19 cellular contexts compared by ENCODE assay signal in the genomic region with DNA sequence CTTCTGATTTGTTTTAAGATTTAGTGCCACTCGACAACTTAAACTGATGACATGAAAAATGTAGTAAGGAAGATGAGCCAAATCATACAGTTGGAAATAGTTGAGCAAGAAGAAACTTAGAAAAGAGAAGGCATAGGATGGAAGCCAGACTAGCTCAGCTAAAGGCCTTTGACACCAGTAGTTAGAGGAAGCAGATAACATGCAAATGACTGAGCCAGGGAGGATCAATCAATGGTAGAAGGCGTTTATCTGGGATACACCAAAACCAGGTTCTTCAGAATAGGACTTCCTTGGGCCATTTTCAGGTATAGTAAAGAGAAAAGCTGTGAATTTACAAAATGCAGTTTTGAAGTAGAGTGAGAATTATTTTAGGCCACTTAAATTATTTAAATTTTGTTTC.
"Had no signal": no experiment of that assay in that cellular context is flagged by ENCODE, and none has a peak within 500 bp of the region (broad histone marks: within the 10 kb centered on the region; RNA-seq: fewer than 3 reads in every experiment).

No MANE protein-coding gene starts in this region.

- H3K9me3 Mint-ChIP-seq: activated B cell treated with CpG ODN at 0.5 μM for 24 hours; activated CD4-positive, alpha-beta T cell treated with anti-CD3 and anti-CD28 coated beads, Interleukin-2, amount 10 ng/mL, durations not matched to agents 24 days and 14 days; activated naive CD4-positive, alpha-beta T cell treated with anti-CD3 and anti-CD28 coated beads, Interleukin-2, amount 50 U/mL, for 72 hours; activated T-cell treated with anti-CD3 and anti-CD28 coated beads, Interleukin-2, amount 50 U/mL, for 72 hours had no signal

- H3K36me3 Mint-ChIP-seq: activated naive CD4-positive, alpha-beta T cell treated with anti-CD3 and anti-CD28 coated beads, Interleukin-2, amount 50 U/mL, for 72 hours had no signal

- DNase-seq: activated B cell treated with CpG ODN at 0.5 μM for 24 hours; activated CD4-positive, alpha-beta T cell treated with anti-CD3 and anti-CD28 coated beads, Interleukin-2, amount 10 ng/mL, durations not matched to agents 24 days and 14 days; activated CD8-positive, alpha-beta memory T cell treated with anti-CD3 and anti-CD28 coated beads, Interleukin-2, amount 50 U/mL, for 48 hours; activated CD8-positive, alpha-beta T cell treated with anti-CD3 and anti-CD28 coated beads, Interleukin-2, amount 10 ng/mL, durations not matched to agents 7 days and 5 days; activated gamma-delta T cell; activated T-cell treated with anti-CD3 and anti-CD28 coated beads, Interleukin-2, amount 50 U/mL, for 72 hours; dorsolateral prefrontal cortex; left lung; mesenchymal stem cell; nucleus accumbens; right cardiac atrium; stimulated activated CD4-positive, alpha-beta T cell treated with anti-CD3 and anti-CD28 coated beads, Interleukin-4, amount 100 ng/mL, for 4 hours; stimulated activated CD8-positive, alpha-beta memory T cell treated with anti-CD3 and anti-CD28 coated beads, Interleukin-4, amount 100 ng/mL, for 48 hours; stimulated activated naive CD8-positive, alpha-beta T cell treated with anti-CD3 and anti-CD28 coated beads, Interleukin-15, Interleukin-2, amounts not matched to agents 100 U/mL and 50 U/mL, for 24 hours; transverse colon had no signal

- H3K4me3 ChIP-seq: dorsolateral prefrontal cortex, left lung, smooth muscle cell, transverse colon, vagina had no signal

- ATAC-seq: activated CD8-positive, alpha-beta T cell treated with anti-CD3 and anti-CD28 coated beads, Interleukin-2, amount 10 ng/mL, durations not matched to agents 7 days and 5 days; activated naive CD4-positive, alpha-beta T cell treated with anti-CD3 and anti-CD28 coated beads, Interleukin-2, amount 50 U/mL, for 72 hours; activated T-cell treated with anti-CD3 and anti-CD28 coated beads, Interleukin-2, amount 50 U/mL, for 72 hours; left lung; right cardiac atrium; stimulated activated naive CD8-positive, alpha-beta T cell treated with anti-CD3 and anti-CD28 coated beads, Interleukin-15, Interleukin-2, amounts not matched to agents 100 U/mL and 50 U/mL, for 24 hours had no signal

- H3K27me3 Mint-ChIP-seq: activated B cell treated with CpG ODN at 0.5 μM for 24 hours had no signal

- H3K36me3 ChIP-seq: left lung, transverse colon, vagina had no signal

- H3K4me2 ChIP-seq: smooth muscle cell had no signal

- H3K9me3 ChIP-seq: left lung, transverse colon, vagina had no signal

- H3K27ac Mint-ChIP-seq: activated B cell treated with CpG ODN at 0.5 μM for 24 hours; activated CD4-positive, alpha-beta T cell treated with anti-CD3 and anti-CD28 coated beads, Interleukin-2, amount 10 ng/mL, durations not matched to agents 24 days and 14 days; activated CD8-positive, alpha-beta T cell treated with anti-CD3 and anti-CD28 coated beads, Interleukin-2, amount 10 ng/mL, durations not matched to agents 7 days and 5 days; activated naive CD4-positive, alpha-beta T cell treated with anti-CD3 and anti-CD28 coated beads, Interleukin-2, amount 50 U/mL, for 72 hours; activated T-cell treated with anti-CD3 and anti-CD28 coated beads, Interleukin-2, amount 50 U/mL, for 72 hours; nephron had no signal

- H3K27ac ChIP-seq: dorsolateral prefrontal cortex, left lung, transverse colon, vagina had no signal

- H3K4me3 Mint-ChIP-seq: activated B cell treated with CpG ODN at 0.5 μM for 24 hours; activated CD4-positive, alpha-beta T cell treated with anti-CD3 and anti-CD28 coated beads, Interleukin-2, amount 10 ng/mL, durations not matched to agents 24 days and 14 days; activated CD8-positive, alpha-beta T cell treated with anti-CD3 and anti-CD28 coated beads, Interleukin-2, amount 10 ng/mL, durations not matched to agents 7 days and 5 days; activated T-cell treated with anti-CD3 and anti-CD28 coated beads, Interleukin-2, amount 50 U/mL, for 72 hours; nephron had no signal

- H3K27me3 ChIP-seq: dorsolateral prefrontal cortex, left lung, transverse colon, vagina had no signal
